In the genomic region with DNA sequence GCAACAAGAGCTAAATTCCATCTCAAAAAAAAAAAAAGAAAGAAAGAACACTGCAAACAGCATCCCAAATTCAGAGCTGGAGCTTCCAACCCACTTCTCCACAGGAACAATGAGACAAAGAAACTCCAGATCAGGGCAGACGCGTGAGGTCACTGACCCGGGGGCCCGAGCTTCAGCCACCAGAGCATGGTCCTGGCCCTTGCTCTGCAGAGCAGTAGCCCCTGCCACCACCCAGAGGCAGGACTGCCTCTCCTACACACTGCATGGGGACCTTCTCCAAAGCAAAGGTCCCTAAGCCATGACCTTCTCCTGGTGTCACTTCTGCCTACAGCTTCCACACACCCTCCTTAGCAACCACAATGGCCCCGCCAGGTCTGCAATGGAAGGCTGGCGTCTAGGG, we compare ENCODE assay signal across 1 cellular context.
TF ChIP-seq lines count a peak whose summit lies in the region.

No MANE protein-coding gene starts in this region.

TF ChIP-seq in HepG2, 621 proteins besides CTCF, POLR2A, EP300 and RAD21:
- TF ChIP-seq ZFP62 (CRISPR knock-in tag; IDR thresholded peaks at IDR 0.05) = no peak
- 0 out of 2 replicates have a peak, but pooled peaks have one; percentile 25 for TF ChIP-seq MTA1 (CRISPR knock-in tag; IDR thresholded peaks at IDR 0.05; ENCODE audit: borderline replicate concordance)
